Comparison of ENCODE assay signal across 29 cellular contexts in genomic region chr11:32108576-32108975, GRCh38.
"Had no signal": no experiment of that assay in that cellular context is flagged by ENCODE, and none has a peak within 500 bp of the region (broad histone marks: within the 10 kb centered on the region; RNA-seq: fewer than 3 reads in every experiment).

No MANE protein-coding gene starts in this region.

- H3K4me1 Mint-ChIP-seq: activated naive CD8-positive, alpha-beta T cell treated with anti-CD3 and anti-CD28 coated beads, Interleukin-2, amount 10 ng/mL, durations not matched to agents 7 days and 5 days had no signal

- H3K9me2 ChIP-seq: SK-N-SH had no signal

- ATAC-seq: activated CD8-positive, alpha-beta T cell treated with anti-CD3 and anti-CD28 coated beads, Interleukin-2, amount 10 ng/mL, durations not matched to agents 7 days and 5 days; WTC11 had no signal

- H3K9me3 Mint-ChIP-seq: activated naive CD8-positive, alpha-beta T cell treated with anti-CD3 and anti-CD28 coated beads, Interleukin-2, amount 10 ng/mL, durations not matched to agents 7 days and 5 days; T-helper 2 cell treated with Interferon-gamma antibody and Interleukin-4, amounts not matched to agents 5 μg/mL and 100 μg/mL, for 36 hours; WTC11 had no signal

- H3K4me1 ChIP-seq: adrenal gland, Peyer's patch had no signal

- H3K4me2 ChIP-seq: SK-N-SH had no signal

- DNase-seq: activated CD4-positive, alpha-beta T cell treated with anti-CD3 and anti-CD28 coated beads for 48 hours; activated CD4-positive, alpha-beta T cell treated with anti-CD3 and anti-CD28 coated beads, Interleukin-2, amount 50 U/mL, for 4 hours; activated CD4-positive, CD25-positive, alpha-beta regulatory T cell treated with anti-CD3 and anti-CD28 coated beads, Interleukin-2, amount 50 U/mL, for 72 hours; activated CD8-positive, alpha-beta memory T cell treated with anti-CD3 and anti-CD28 coated beads, Interleukin-2, amount 50 U/mL, for 48 hours; activated CD8-positive, alpha-beta T cell treated with anti-CD3 and anti-CD28 coated beads, Interleukin-2, amount 10 ng/mL, durations not matched to agents 7 days and 5 days; activated naive CD4-positive, alpha-beta T cell treated with anti-CD3 and anti-CD28 coated beads, Interleukin-2, amount 50 U/mL, for 16 hours; activated naive CD8-positive, alpha-beta T cell treated with anti-CD3 and anti-CD28 coated beads, Interleukin-2, amount 10 ng/mL, durations not matched to agents 7 days and 5 days; activated T-cell treated with anti-CD3 and anti-CD28 coated beads, Interleukin-2, amount 50 U/mL, for 1 hour; adrenal gland; anterior cingulate cortex; central memory CD4-positive, alpha-beta T cell; Karpas-422; NCI-H1048; NCI-H146; NCI-H187 treated with DMSO at 0.1 percent for 48 hours; NCI-H2081 treated with DMSO at 0.1 percent for 48 hours; NCI-H2171 treated with DMSO at 0.1 percent for 48 hours; NCI-H226; NCI-H526; NCI-H82; Peyer's patch; Right ventricle myocardium superior; SK-N-SH; T-helper 1 cell had no signal

- H3K9me3 ChIP-seq: adrenal gland, Peyer's patch, SJCRH30, SK-N-SH had no signal

- H3K9ac ChIP-seq: SK-N-SH had no signal

- H3K27me3 ChIP-seq: adrenal gland, Peyer's patch, SJCRH30 had no signal

- H3K27ac Mint-ChIP-seq: activated CD8-positive, alpha-beta T cell treated with anti-CD3 and anti-CD28 coated beads, Interleukin-2, amount 10 ng/mL, durations not matched to agents 7 days and 5 days; activated naive CD8-positive, alpha-beta T cell treated with anti-CD3 and anti-CD28 coated beads, Interleukin-2, amount 10 ng/mL, durations not matched to agents 7 days and 5 days; T-helper 2 cell treated with Interferon-gamma antibody and Interleukin-4, amounts not matched to agents 5 μg/mL and 100 μg/mL, for 36 hours; WTC11 had no signal

- H3K4me3 ChIP-seq: adrenal gland, Peyer's patch, SJCRH30 had no signal

- H3K4me3 Mint-ChIP-seq: activated CD8-positive, alpha-beta T cell treated with anti-CD3 and anti-CD28 coated beads, Interleukin-2, amount 10 ng/mL, durations not matched to agents 7 days and 5 days; activated naive CD8-positive, alpha-beta T cell treated with anti-CD3 and anti-CD28 coated beads, Interleukin-2, amount 10 ng/mL, durations not matched to agents 7 days and 5 days; T-helper 2 cell treated with Interferon-gamma antibody and Interleukin-4, amounts not matched to agents 5 μg/mL and 100 μg/mL, for 36 hours; WTC11 had no signal

- H3K27ac ChIP-seq: adrenal gland, Peyer's patch, RWPE1, SJCRH30 had no signal

- FAIRE-seq: bronchial epithelial cell had no signal
